ENCODE assay signal across 9 cellular contexts in genomic region chr16:18789850-18790706, GRCh38. TPM values are rescaled to one million over a fixed set of nuclear protein-coding genes. Genes with fewer than 3 reads are reported as not detected.
DNase-seq lines count a peak whose midpoint lies in the region; ATAC-seq, FAIRE-seq and TF ChIP-seq lines count a peak whose summit lies in the region.
"Had no signal": no experiment of that assay in that cellular context is flagged by ENCODE, and none has a peak within 500 bp of the region (broad histone marks: within the 10 kb centered on the region; RNA-seq: fewer than 3 reads in every experiment).

Gene RPS15A (minus strand): TSS chr16:18790334. CDS start chr16:18789113, 1,221 bp downstream.

- H3K27ac ChIP-seq in keratinocyte (ENCODE audit: control insufficient read depth, insufficient read depth, low read length), result peak within 1 kb of the TSS; percentile 95

- TF ChIP-seq CTCF in AG10803 (conservative IDR thresholded peaks at IDR 0.05; ENCODE audit: low read length), result no peak
- no peak for TF ChIP-seq CTCF in keratinocyte (optimal IDR thresholded peaks at IDR 0.05 in 1 of 3, IDR thresholded peaks at IDR 0.05 in 1 of 3, conservative IDR thresholded peaks at IDR 0.05 in 1 of 3; ENCODE audit: extremely low read depth in 1 of 3, insufficient read depth in 2 of 3, low read length in 3 of 3)

- peaks cover 38% of the 10 kb centered on the region for H4K20me1 ChIP-seq in keratinocyte (ENCODE audit: control insufficient read depth, extremely low read depth, insufficient read depth, low read length)

- dilution Hi-C loops in keratinocyte (cut with MboI; ENCODE audit: extremely low pct_ligation_motif_present, low sequenced_read_pairs), result no loop called here

- peak; percentile 98 for DNase-seq in AG10803 (ENCODE audit: low read depth)
- DNase-seq in NCI-H460 (ENCODE audit: extremely low read depth, low read depth), result peak; percentile 98
- peak; percentile 88 for DNase-seq in activated CD4-positive, CD25-positive, alpha-beta regulatory T cell treated with anti-CD3 and anti-CD28 coated beads, Interleukin-2, amount 50 U/mL, for 72 hours
- peak; percentile 49 to 82 for DNase-seq in cerebellar nuclear complex (lab: John Stamatoyannopoulos, UW)
- peak; percentile 87 for DNase-seq in keratinocyte (ENCODE audit: low read depth, low spot score)
- DNase-seq in stimulated activated CD4-positive, alpha-beta T cell treated with anti-CD3 and anti-CD28 coated beads, Interleukin-15, amount 100 ng/mL, for 1 hour (ENCODE audit: low read depth in 1 of 2, low spot score in 1 of 2), result peak; percentile 76 to 79

- H3K27me3 ChIP-seq in keratinocyte (ENCODE audit: control insufficient read depth, extremely low read depth, insufficient read depth, low read length), result no peaks in the 10 kb centered on the region

- H3K4me3 ChIP-seq in AG10803 (ENCODE audit: low read length), result peak within 1 kb of the TSS; percentile 100
- peak within 1 kb of the TSS; percentile 98 to 99 (median 99) for H3K4me3 ChIP-seq in keratinocyte (ENCODE audit: control insufficient read depth in 2 of 3, extremely low read depth in 1 of 3, insufficient read depth in 2 of 3, low read depth in 1 of 3, low read length in 3 of 3)

- peaks cover 5% of the 10 kb centered on the region for H3K9me1 ChIP-seq in keratinocyte (ENCODE audit: control insufficient read depth, extremely low read depth, insufficient read depth, low read length)

- H3K9ac ChIP-seq in keratinocyte (ENCODE audit: control insufficient read depth, extremely low read depth, insufficient read depth, low read length), result peak within 1 kb of the TSS; percentile 98

- ATAC-seq in GM19043 (IDR thresholded peaks at IDR 0.05; ENCODE audit: low read depth, unreplicated experiment) (peak; percentile 87), HG03378 (IDR thresholded peaks at IDR 0.05; ENCODE audit: unreplicated experiment) (peak; percentile 81)

- peaks cover 59% of the 10 kb centered on the region for H3K79me2 ChIP-seq in keratinocyte (ENCODE audit: control insufficient read depth, insufficient read depth, low read length)

- no peaks in the 10 kb centered on the region for H3K9me3 ChIP-seq in keratinocyte (ENCODE audit: control insufficient read depth, low read depth, low read length)

- peak within 1 kb of the TSS; percentile 73 for H3K4me2 ChIP-seq in keratinocyte (ENCODE audit: control insufficient read depth, extremely low read depth, insufficient read depth, low read depth, low read length)

- peaks cover 30% of the 10 kb centered on the region for H3K4me1 ChIP-seq in keratinocyte (ENCODE audit: control insufficient read depth, extremely low read depth, insufficient read depth, low read length)

- FAIRE-seq in keratinocyte (lab: Jason Lieb, UNC), result peak; percentile 77
- FAIRE-seq: islet of Langerhans had no signal

- H2AFZ ChIP-seq in keratinocyte (ENCODE audit: control insufficient read depth, low read length), result peak within 1 kb of the TSS; percentile 94

- H3K36me3 ChIP-seq in keratinocyte (ENCODE audit: control insufficient read depth in 2 of 2, extremely low read depth in 1 of 2, insufficient read depth in 2 of 2, low read length in 2 of 2), result peaks cover 23 to 44% of the 10 kb centered on the region in 2 experiments

RNA-seq across cellular contexts. Expression of gene RPS15A, which starts in this region (rescaled TPM):
- 3,272 and 4,633 TPM in 2 replicates for total RNA-seq in NCI-H460 (2014; rRNA removed; shearing (Covaris generic))
- polyA plus RNA-seq in NCI-H460 (2014; cell fraction: nucleus; rRNA removed), result 2,305 and 2,508 TPM in 2 replicates
- polyA plus RNA-seq in keratinocyte, result 3,562 to 4,116 TPM (median 3,815 TPM) in 3 replicates
- polyA plus RNA-seq in keratinocyte (2011; ENCODE audit: low read depth), result 4,089 TPM
- polyA plus RNA-seq in keratinocyte (2011; cell fraction: cytosol; rRNA removed), result 5,005 and 5,368 TPM in 2 replicates
- polyA plus RNA-seq in keratinocyte (2011; cell fraction: nucleus; rRNA removed), result 944 and 1,245 TPM in 2 replicates
- polyA plus RNA-seq in keratinocyte (2012; ENCODE audit: low replicate concordance), result 2,773 and 3,893 TPM in 2 replicates
- 556 to 1,508 TPM (median 1,183 TPM) in 3 replicates for polyA minus RNA-seq in keratinocyte
- 381 TPM for polyA minus RNA-seq in keratinocyte (2011; cell fraction: cytosol; rRNA and poly(A)+ RNA removed)
- 90.8 and 203 TPM in 2 replicates for polyA minus RNA-seq in keratinocyte (2011; cell fraction: nucleus; rRNA and poly(A)+ RNA removed)

Comparison
In these comparisons a context has a peak if more than half of its experiments do, and no peak if none do; other contexts are left out.
1. Peak in every context shown above with its lines: DNase-seq, ATAC-seq, H3K4me3 ChIP-seq and H3K27ac ChIP-seq.